In the genomic region with DNA sequence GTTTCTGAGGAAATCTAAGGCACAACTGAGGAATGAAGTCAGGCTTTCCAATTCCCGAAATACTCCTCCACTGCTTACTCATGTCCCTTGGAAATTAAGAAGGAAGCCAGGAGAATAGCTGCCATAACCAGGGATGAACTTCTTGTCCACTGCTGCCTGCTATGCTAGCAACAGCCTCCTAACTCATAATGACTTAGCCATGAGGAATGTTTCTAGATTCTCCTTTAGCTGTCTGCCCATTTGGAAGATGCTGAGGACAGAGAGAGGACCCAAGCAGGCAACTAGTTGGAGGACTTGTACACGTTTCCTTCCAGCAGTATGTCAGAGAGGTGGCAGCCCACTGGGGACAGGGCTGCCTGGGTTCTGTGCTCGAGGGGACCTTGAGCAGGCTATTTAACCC, we compare ENCODE assay signal across 10 cellular contexts. TPM values are rescaled to one million over a fixed set of nuclear protein-coding genes. Genes with fewer than 3 reads are reported as not detected.
DNase-seq lines count a peak whose midpoint lies in the region; ATAC-seq and TF ChIP-seq lines count a peak whose summit lies in the region.
"Had no signal": no experiment of that assay in that cellular context is flagged by ENCODE, and none has a peak within 500 bp of the region (broad histone marks: within the 10 kb centered on the region; RNA-seq: fewer than 3 reads in every experiment).

No MANE protein-coding gene starts in this region.

- no peak overlapping the region for H3K4me3 Mint-ChIP-seq in CD4-positive, alpha-beta memory T cell
- H3K4me3 Mint-ChIP-seq: IgD-negative memory B cell had no signal

- intact Hi-C loops in Right ventricle myocardium superior (cut with DNase I) = no loop called here
- intact Hi-C loops in CD4-positive, alpha-beta memory T cell (cut with micrococcal nuclease) = no loop called here

- H3K4me1 Mint-ChIP-seq in CD4-positive, alpha-beta memory T cell = peaks cover 0 to 4% (median 0%) of the 10 kb centered on the region in 4 donors

- no peak overlapping the region for H3K18ac ChIP-seq in trophoblast cell (ENCODE audit: low read length)

- peak; percentile 53 for ATAC-seq in SK-N-SH treated with all-trans-retinoic acid at 6 μM for 48 hours
- peak; percentile 52 for ATAC-seq in Right ventricle myocardium superior (ENCODE audit: poor library complexity)
- no peak for ATAC-seq in HG02884 (IDR thresholded peaks at IDR 0.05; ENCODE audit: unreplicated experiment)
- no peak for ATAC-seq in GM18907 (IDR thresholded peaks at IDR 0.05; ENCODE audit: unreplicated experiment)

- peak overlapping the region; percentile 18 for H2BK12ac ChIP-seq in trophoblast cell (ENCODE audit: low read length)

- H2BK120ac ChIP-seq in trophoblast cell (ENCODE audit: insufficient read depth, low read length, poor library complexity) = peak overlapping the region; percentile 4

- no peaks in the 10 kb centered on the region for H3K36me3 ChIP-seq in trophoblast cell (ENCODE audit: control insufficient read depth in 1 of 2, insufficient read depth in 2 of 2, low read length in 2 of 2)
- H3K36me3 ChIP-seq in CD4-positive, alpha-beta memory T cell (ENCODE audit: insufficient read depth, low read length) = no peaks in the 10 kb centered on the region

- no peak overlapping the region for H4K91ac ChIP-seq in trophoblast cell (ENCODE audit: low read depth, low read length)

- no peak overlapping the region for H4K12ac ChIP-seq in trophoblast cell (ENCODE audit: low read depth, low read length)

- TF ChIP-seq CTCF in AG09319 (IDR thresholded peaks at IDR 0.05; ENCODE audit: low read depth, low read length) = no peak

- no CpG with 5 or more reads among the region's 3 CpGs for WGBS in trophoblast cell (ENCODE audit: extremely low coverage, insufficient coverage, insufficient read length)

- peaks cover 17 to 25% of the 10 kb centered on the region in 2 experiments for H3K4me1 ChIP-seq in trophoblast cell (ENCODE audit: control insufficient read depth in 1 of 2, insufficient read depth in 2 of 2, low read length in 2 of 2)
- H3K4me1 ChIP-seq in CD4-positive, alpha-beta memory T cell (ENCODE audit: insufficient read depth, low read length) = no peaks in the 10 kb centered on the region

- no peaks in the 10 kb centered on the region for H3K9me3 Mint-ChIP-seq in CD4-positive, alpha-beta memory T cell

- H4K8ac ChIP-seq in trophoblast cell (ENCODE audit: low read depth, low read length) = peak overlapping the region; percentile 22

- no peak overlapping the region for H3K9ac ChIP-seq in trophoblast cell (ENCODE audit: low read length)

- H2AK5ac ChIP-seq in trophoblast cell (ENCODE audit: low read length) = peak overlapping the region; percentile 9

- H3K79me1 ChIP-seq in trophoblast cell (ENCODE audit: low read length) = peaks cover 5% of the 10 kb centered on the region

- H3K4ac ChIP-seq in trophoblast cell (ENCODE audit: low read depth, low read length) = no peak overlapping the region

- no peak overlapping the region for H3K14ac ChIP-seq in trophoblast cell (ENCODE audit: low read length)

- no peak overlapping the region for H2BK5ac ChIP-seq in trophoblast cell (ENCODE audit: low read depth, low read length, poor library complexity)

- no peak overlapping the region for H3K23ac ChIP-seq in trophoblast cell (ENCODE audit: low read length)

- H2AFZ ChIP-seq in trophoblast cell (ENCODE audit: insufficient read depth, low read length, poor library complexity) = peak overlapping the region; percentile 8

- H3K27me3 ChIP-seq in trophoblast cell (ENCODE audit: insufficient read depth, low read length) = no peaks in the 10 kb centered on the region
- H3K27me3 ChIP-seq in CD4-positive, alpha-beta memory T cell (ENCODE audit: insufficient read depth, low read length) = no peaks in the 10 kb centered on the region

- peaks cover 23 to 46% of the 10 kb centered on the region in 2 donors for H3K27me3 Mint-ChIP-seq in CD4-positive, alpha-beta memory T cell

- no peaks in the 10 kb centered on the region for H3K9me3 ChIP-seq in trophoblast cell (ENCODE audit: insufficient read depth, low read depth, low read length)
- no peaks in the 10 kb centered on the region for H3K9me3 ChIP-seq in CD4-positive, alpha-beta memory T cell (ENCODE audit: control insufficient read depth in 1 of 2, low read length in 2 of 2)

- DNase-seq in AG09319 (ENCODE audit: extremely low read depth, low read depth) (peak; percentile 44), Right ventricle myocardium superior (no peak), trophoblast cell (peak in 1 of 2 donors; percentile 14), hypothalamus (lab: John Stamatoyannopoulos, UW) (no peak)
- no peak for DNase-seq in CD4-positive, alpha-beta memory T cell
- DNase-seq: activated CD4-positive, alpha-beta T cell treated with anti-CD3 and anti-CD28 coated beads for 4 hours had no signal

- H3K36me3 Mint-ChIP-seq in CD4-positive, alpha-beta memory T cell = no peaks in the 10 kb centered on the region
- H3K36me3 Mint-ChIP-seq: IgD-negative memory B cell had no signal

- H3K27ac ChIP-seq in trophoblast cell (ENCODE audit: low read depth, low read length) = no peak overlapping the region
- no peak overlapping the region for H3K27ac ChIP-seq in CD4-positive, alpha-beta memory T cell (ENCODE audit: low read depth, low read length)

- no peaks in the 10 kb centered on the region for H3K79me2 ChIP-seq in trophoblast cell (ENCODE audit: control insufficient read depth, insufficient read depth, low read length, poor library complexity)

- POLR2A ChIA-PET in CD4-positive, alpha-beta memory T cell (lab: Charles Lee; ENCODE audit: partially characterized antibody) = no interaction called here

- H3K27ac Mint-ChIP-seq in CD4-positive, alpha-beta memory T cell = no peak overlapping the region
- H3K27ac Mint-ChIP-seq: IgD-negative memory B cell had no signal

- CTCF ChIA-PET in CD4-positive, alpha-beta memory T cell (lab: Charles Lee; ENCODE audit: partially characterized antibody) = no interaction called here

- H3K4me3 ChIP-seq in trophoblast cell (ENCODE audit: low read depth, low read length) = no peak overlapping the region
- H3K4me3 ChIP-seq in CD4-positive, alpha-beta memory T cell (ENCODE audit: low read length in 2 of 2) = no peak overlapping the region

- H3K4me2 ChIP-seq in trophoblast cell (ENCODE audit: low read length) = no peak overlapping the region

TF ChIP-seq in SK-N-SH treated with all-trans-retinoic acid at 6 μM for 48 hours, 23 proteins besides CTCF, POLR2A, EP300 and RAD21 (continues in another document):
- no peak for TF ChIP-seq TCF4 (CRISPR knock-in tag; IDR thresholded peaks at IDR 0.05; ENCODE audit: borderline replicate concordance)
- TF ChIP-seq ZNF565 (CRISPR knock-in tag; conservative IDR thresholded peaks at IDR 0.05; ENCODE audit: low read depth) = no peak
- TF ChIP-seq GLIS3 (CRISPR knock-in tag; IDR thresholded peaks at IDR 0.05) = no peak
- no peak for TF ChIP-seq TSHZ2 (CRISPR knock-in tag; IDR thresholded peaks at IDR 0.05)
- TF ChIP-seq, protein P1, sequence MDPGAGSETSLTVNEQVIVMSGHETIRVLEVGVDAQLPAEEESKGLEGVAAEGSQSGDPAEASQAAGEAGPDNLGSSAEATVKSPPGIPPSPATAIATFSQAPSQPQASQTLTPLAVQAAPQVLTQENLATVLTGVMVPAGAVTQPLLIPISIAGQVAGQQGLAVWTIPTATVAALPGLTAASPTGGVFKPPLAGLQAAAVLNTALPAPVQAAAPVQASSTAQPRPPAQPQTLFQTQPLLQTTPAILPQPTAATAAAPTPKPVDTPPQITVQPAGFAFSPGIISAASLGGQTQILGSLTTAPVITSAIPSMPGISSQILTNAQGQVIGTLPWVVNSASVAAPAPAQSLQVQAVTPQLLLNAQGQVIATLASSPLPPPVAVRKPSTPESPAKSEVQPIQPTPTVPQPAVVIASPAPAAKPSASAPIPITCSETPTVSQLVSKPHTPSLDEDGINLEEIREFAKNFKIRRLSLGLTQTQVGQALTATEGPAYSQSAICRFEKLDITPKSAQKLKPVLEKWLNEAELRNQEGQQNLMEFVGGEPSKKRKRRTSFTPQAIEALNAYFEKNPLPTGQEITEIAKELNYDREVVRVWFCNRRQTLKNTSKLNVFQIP (CRISPR knock-in tag; IDR thresholded peaks at IDR 0.05; ENCODE audit: borderline replicate concordance, low read depth) = no peak
- no peak for TF ChIP-seq TOX (CRISPR knock-in tag; IDR thresholded peaks at IDR 0.05; ENCODE audit: borderline replicate concordance)
- TF ChIP-seq SNAI2 (CRISPR knock-in tag; IDR thresholded peaks at IDR 0.05) = no peak
- no peak for TF ChIP-seq OSR1 (CRISPR knock-in tag; IDR thresholded peaks at IDR 0.05)
- no peak for TF ChIP-seq ZNF70 (CRISPR knock-in tag; IDR thresholded peaks at IDR 0.05)

RNA-seq across cellular contexts. Expression of gene CCL2, which starts 0.9 kb away (rescaled TPM):
- 20.7 TPM for total RNA-seq in Right ventricle myocardium superior
- 6.7 and 6.8 TPM in 2 replicates for polyA plus RNA-seq in trophoblast cell (2013)
- total RNA-seq in CD4-positive, alpha-beta memory T cell = 10 to 100 TPM; 16.7 to 20.7 TPM
- polyA plus RNA-seq in CD4-positive, alpha-beta memory T cell = not detected
- polyA plus RNA-seq: IgD-negative memory B cell had no signal

RNA-seq across cellular contexts. Expression of gene CCL7, which starts 15.9 kb away (rescaled TPM):
- total RNA-seq in Right ventricle myocardium superior = not detected
- not detected in 2 replicates for polyA plus RNA-seq in trophoblast cell (2013)
- total RNA-seq in CD4-positive, alpha-beta memory T cell = not detected
- polyA plus RNA-seq in CD4-positive, alpha-beta memory T cell = not detected
- polyA plus RNA-seq: IgD-negative memory B cell had no signal

RNA-seq across cellular contexts. Expression of gene CCL11, which starts 31.4 kb away (rescaled TPM):
- 4.0 TPM for total RNA-seq in Right ventricle myocardium superior
- not detected in 2 replicates for polyA plus RNA-seq in trophoblast cell (2013)
- total RNA-seq in CD4-positive, alpha-beta memory T cell = not detected
- polyA plus RNA-seq in CD4-positive, alpha-beta memory T cell = not detected
- polyA plus RNA-seq: IgD-negative memory B cell had no signal

Comparison
In these comparisons a context has a peak if more than half of its experiments do, and no peak if none do; other contexts are left out.
1. ATAC-seq: peak in SK-N-SH treated with all-trans-retinoic acid at 6 μM for 48 hours (single experiment) and Right ventricle myocardium superior (single experiment); none in HG02884 (single experiment) and GM18907 (single experiment).